In the genomic region with DNA sequence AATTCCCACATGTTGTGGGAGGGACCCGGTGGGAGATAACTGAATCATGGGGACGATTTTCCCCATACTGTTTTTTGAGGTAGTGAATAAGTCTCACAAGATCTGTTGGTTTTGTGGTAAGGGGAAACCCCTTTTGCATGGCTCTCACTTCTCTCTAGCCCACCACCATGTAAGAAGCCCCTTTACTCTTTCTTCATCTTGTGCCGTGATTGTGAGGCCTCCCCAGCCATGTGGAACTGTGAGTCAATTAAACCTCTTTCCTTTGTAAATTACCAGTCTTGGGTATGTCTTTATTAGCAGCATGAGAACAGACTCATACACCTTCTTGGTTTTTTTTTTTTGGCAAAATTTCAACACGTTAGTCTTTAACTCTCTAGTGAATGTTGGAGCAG, we compare ENCODE assay signal across 1 cellular context.
TF ChIP-seq lines count a peak whose summit lies in the region.

No MANE protein-coding gene starts in this region.

TF ChIP-seq in GM12878, 131 proteins besides CTCF, POLR2A, EP300 and RAD21 (continued from another document):
- TF ChIP-seq, protein P1, sequence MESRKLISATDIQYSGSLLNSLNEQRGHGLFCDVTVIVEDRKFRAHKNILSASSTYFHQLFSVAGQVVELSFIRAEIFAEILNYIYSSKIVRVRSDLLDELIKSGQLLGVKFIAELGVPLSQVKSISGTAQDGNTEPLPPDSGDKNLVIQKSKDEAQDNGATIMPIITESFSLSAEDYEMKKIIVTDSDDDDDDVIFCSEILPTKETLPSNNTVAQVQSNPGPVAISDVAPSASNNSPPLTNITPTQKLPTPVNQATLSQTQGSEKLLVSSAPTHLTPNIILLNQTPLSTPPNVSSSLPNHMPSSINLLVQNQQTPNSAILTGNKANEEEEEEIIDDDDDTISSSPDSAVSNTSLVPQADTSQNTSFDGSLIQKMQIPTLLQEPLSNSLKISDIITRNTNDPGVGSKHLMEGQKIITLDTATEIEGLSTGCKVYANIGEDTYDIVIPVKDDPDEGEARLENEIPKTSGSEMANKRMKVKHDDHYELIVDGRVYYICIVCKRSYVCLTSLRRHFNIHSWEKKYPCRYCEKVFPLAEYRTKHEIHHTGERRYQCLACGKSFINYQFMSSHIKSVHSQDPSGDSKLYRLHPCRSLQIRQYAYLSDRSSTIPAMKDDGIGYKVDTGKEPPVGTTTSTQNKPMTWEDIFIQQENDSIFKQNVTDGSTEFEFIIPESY (IDR thresholded peaks at IDR 0.05), result no peak
- no peak for TF ChIP-seq KLF5 (IDR thresholded peaks at IDR 0.05; ENCODE audit: partially characterized antibody)
- TF ChIP-seq, protein P2, sequence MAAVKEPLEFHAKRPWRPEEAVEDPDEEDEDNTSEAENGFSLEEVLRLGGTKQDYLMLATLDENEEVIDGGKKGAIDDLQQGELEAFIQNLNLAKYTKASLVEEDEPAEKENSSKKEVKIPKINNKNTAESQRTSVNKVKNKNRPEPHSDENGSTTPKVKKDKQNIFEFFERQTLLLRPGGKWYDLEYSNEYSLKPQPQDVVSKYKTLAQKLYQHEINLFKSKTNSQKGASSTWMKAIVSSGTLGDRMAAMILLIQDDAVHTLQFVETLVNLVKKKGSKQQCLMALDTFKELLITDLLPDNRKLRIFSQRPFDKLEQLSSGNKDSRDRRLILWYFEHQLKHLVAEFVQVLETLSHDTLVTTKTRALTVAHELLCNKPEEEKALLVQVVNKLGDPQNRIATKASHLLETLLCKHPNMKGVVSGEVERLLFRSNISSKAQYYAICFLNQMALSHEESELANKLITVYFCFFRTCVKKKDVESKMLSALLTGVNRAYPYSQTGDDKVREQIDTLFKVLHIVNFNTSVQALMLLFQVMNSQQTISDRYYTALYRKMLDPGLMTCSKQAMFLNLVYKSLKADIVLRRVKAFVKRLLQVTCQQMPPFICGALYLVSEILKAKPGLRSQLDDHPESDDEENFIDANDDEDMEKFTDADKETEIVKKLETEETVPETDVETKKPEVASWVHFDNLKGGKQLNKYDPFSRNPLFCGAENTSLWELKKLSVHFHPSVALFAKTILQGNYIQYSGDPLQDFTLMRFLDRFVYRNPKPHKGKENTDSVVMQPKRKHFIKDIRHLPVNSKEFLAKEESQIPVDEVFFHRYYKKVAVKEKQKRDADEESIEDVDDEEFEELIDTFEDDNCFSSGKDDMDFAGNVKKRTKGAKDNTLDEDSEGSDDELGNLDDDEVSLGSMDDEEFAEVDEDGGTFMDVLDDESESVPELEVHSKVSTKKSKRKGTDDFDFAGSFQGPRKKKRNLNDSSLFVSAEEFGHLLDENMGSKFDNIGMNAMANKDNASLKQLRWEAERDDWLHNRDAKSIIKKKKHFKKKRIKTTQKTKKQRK (IDR thresholded peaks at IDR 0.05; ENCODE audit: low read depth, low read length), result no peak
- TF ChIP-seq, protein P3, sequence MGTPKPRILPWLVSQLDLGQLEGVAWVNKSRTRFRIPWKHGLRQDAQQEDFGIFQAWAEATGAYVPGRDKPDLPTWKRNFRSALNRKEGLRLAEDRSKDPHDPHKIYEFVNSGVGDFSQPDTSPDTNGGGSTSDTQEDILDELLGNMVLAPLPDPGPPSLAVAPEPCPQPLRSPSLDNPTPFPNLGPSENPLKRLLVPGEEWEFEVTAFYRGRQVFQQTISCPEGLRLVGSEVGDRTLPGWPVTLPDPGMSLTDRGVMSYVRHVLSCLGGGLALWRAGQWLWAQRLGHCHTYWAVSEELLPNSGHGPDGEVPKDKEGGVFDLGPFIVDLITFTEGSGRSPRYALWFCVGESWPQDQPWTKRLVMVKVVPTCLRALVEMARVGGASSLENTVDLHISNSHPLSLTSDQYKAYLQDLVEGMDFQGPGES (IDR thresholded peaks at IDR 0.05), result no peak
- no peak for TF ChIP-seq TCF3 (IDR thresholded peaks at IDR 0.05; ENCODE audit: borderline replicate concordance, insufficient read depth, low read depth, low read length)
- 0 out of 2 replicates have a peak, but pooled peaks have one; percentile 26 for TF ChIP-seq MXI1 (IDR thresholded peaks at IDR 0.05; ENCODE audit: low read depth, low read length)
- TF ChIP-seq POLR2AphosphoS5 (IDR thresholded peaks at IDR 0.05; ENCODE audit: low read length), result no peak
- TF ChIP-seq, protein P4, sequence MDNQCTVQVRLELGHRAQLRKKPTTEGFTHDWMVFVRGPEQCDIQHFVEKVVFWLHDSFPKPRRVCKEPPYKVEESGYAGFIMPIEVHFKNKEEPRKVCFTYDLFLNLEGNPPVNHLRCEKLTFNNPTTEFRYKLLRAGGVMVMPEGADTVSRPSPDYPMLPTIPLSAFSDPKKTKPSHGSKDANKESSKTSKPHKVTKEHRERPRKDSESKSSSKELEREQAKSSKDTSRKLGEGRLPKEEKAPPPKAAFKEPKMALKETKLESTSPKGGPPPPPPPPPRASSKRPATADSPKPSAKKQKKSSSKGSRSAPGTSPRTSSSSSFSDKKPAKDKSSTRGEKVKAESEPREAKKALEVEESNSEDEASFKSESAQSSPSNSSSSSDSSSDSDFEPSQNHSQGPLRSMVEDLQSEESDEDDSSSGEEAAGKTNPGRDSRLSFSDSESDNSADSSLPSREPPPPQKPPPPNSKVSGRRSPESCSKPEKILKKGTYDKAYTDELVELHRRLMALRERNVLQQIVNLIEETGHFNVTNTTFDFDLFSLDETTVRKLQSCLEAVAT (IDR thresholded peaks at IDR 0.05), result peak; percentile 83
- no peak for TF ChIP-seq RAD51 (IDR thresholded peaks at IDR 0.05)
- TF ChIP-seq STAT1 (conservative IDR thresholded peaks at IDR 0.05), result no peak
- no peak for TF ChIP-seq HDAC2 (IDR thresholded peaks at IDR 0.05)
- TF ChIP-seq GABPA (IDR thresholded peaks at IDR 0.05; ENCODE audit: low read depth), result no peak
- TF ChIP-seq HDGF (IDR thresholded peaks at IDR 0.05), result no peak
- TF ChIP-seq SPI1 (IDR thresholded peaks at IDR 0.05; ENCODE audit: borderline replicate concordance, insufficient read depth, low read depth, low read length), result peak; percentile 67; the same call in 1 of the 2 replicates
- peak; percentile 91 for TF ChIP-seq MTA2 (IDR thresholded peaks at IDR 0.05; ENCODE audit: low read depth)
- TF ChIP-seq LARP7 (IDR thresholded peaks at IDR 0.05), result no peak
- peak; percentile 94 for TF ChIP-seq RUNX3 (IDR thresholded peaks at IDR 0.05; ENCODE audit: low read length)
- TF ChIP-seq ZBED1 (IDR thresholded peaks at IDR 0.05; ENCODE audit: borderline replicate concordance), result peak; percentile 38; the same call in 1 of the 2 replicates
- TF ChIP-seq NRF1 (conservative IDR thresholded peaks at IDR 0.05; ENCODE audit: low read depth, low read length), result no peak
- no peak for TF ChIP-seq HCFC1 (IDR thresholded peaks at IDR 0.05; ENCODE audit: low read length)
